11 cellular contexts compared by ENCODE assay signal in genomic region chr1:201496296-201496690, GRCh38. TPM values are rescaled to one million over a fixed set of nuclear protein-coding genes. Genes with fewer than 3 reads are reported as not detected.
DNase-seq lines count a peak whose midpoint lies in the region; ATAC-seq and TF ChIP-seq lines count a peak whose summit lies in the region.
"Had no signal": no experiment of that assay in that cellular context is flagged by ENCODE, and none has a peak within 500 bp of the region (broad histone marks: within the 10 kb centered on the region; RNA-seq: fewer than 3 reads in every experiment).

No MANE protein-coding gene starts in this region.

- no peak for TF ChIP-seq EP300 in suprapubic skin (IDR thresholded peaks at IDR 0.05)

- 30% methylated on average over 8 of the region's 8 CpGs for WGBS in suprapubic skin

- H3K4me1 ChIP-seq in duodenal mucosa (ENCODE audit: control insufficient read depth in 1 of 2, insufficient read depth in 2 of 2, low read length in 2 of 2) (peaks cover 37 to 39% of the 10 kb centered on the region in 2 donors), muscle layer of colon (ENCODE audit: insufficient read depth, low read length) (peaks cover 97% of the 10 kb centered on the region), suprapubic skin (peaks cover 91% of the 10 kb centered on the region)

- ATAC-seq in GM21825 (IDR thresholded peaks at IDR 0.05; ENCODE audit: unreplicated experiment) (no peak), HG02840 (IDR thresholded peaks at IDR 0.05; ENCODE audit: low FRiP score, unreplicated experiment) (no peak)

- H3K27ac ChIP-seq in RWPE1 (peak overlapping the region; percentile 88), duodenal mucosa (ENCODE audit: low read depth, low read length) (peak overlapping the region; percentile 71), muscle layer of colon (ENCODE audit: low read depth, low read length) (peak overlapping the region; percentile 97), suprapubic skin (peak overlapping the region; percentile 81)
- H3K27ac ChIP-seq: SK-N-MC had no signal

- no peak overlapping the region for H3K4me3 ChIP-seq in duodenal mucosa (ENCODE audit: low read depth in 1 of 2, low read length in 2 of 2)
- peak overlapping the region in 1 of 2 donors; percentile 49 for H3K4me3 ChIP-seq in muscle layer of colon (ENCODE audit: low read depth in 1 of 2, low read length in 2 of 2)
- peak overlapping the region; percentile 0 for H3K4me3 ChIP-seq in suprapubic skin
- H3K4me3 ChIP-seq: SK-N-MC had no signal

- CTCF ChIA-PET in RWPE1 (lab: Yijun Ruan, JAX), result interaction anchor here (0.5 to 22.3 kb wide), 6 partner anchors 15 to 295 kb away, joined by 3 to 464 read pairs (median 6); partner anchors contain the start of gene CSRP1

- TF ChIP-seq CTCF in RWPE1 (conservative IDR thresholded peaks at IDR 0.05; ENCODE audit: low read depth) (no peak), suprapubic skin (IDR thresholded peaks at IDR 0.05) (no peak)

- POLR2A ChIA-PET in RWPE1 (lab: Yijun Ruan, JAX; ENCODE audit: low non-redundant PET), result interaction anchor here (0.6 to 1.3 kb wide), 4 partner anchors 9 to 35 kb away, joined by 3 to 6 read pairs (median 4); no protein-coding TSS in a partner anchor

- no peaks in the 10 kb centered on the region for H3K9me3 ChIP-seq in duodenal mucosa (ENCODE audit: control insufficient read depth in 1 of 2, low read length in 2 of 2)
- H3K9me3 ChIP-seq in muscle layer of colon (ENCODE audit: low read length), result no peaks in the 10 kb centered on the region
- H3K9me3 ChIP-seq in suprapubic skin, result no peaks in the 10 kb centered on the region

- H3K9ac ChIP-seq in duodenal mucosa (ENCODE audit: low read depth in 1 of 2, low read length in 2 of 2) (peak overlapping the region in 1 of 2 donors; percentile 2), muscle layer of colon (ENCODE audit: low read length) (peak overlapping the region; percentile 75)

- no peaks in the 10 kb centered on the region for H3K27me3 ChIP-seq in duodenal mucosa (ENCODE audit: control insufficient read depth in 1 of 2, insufficient read depth in 2 of 2, low read length in 2 of 2)
- no peaks in the 10 kb centered on the region for H3K27me3 ChIP-seq in muscle layer of colon (ENCODE audit: control insufficient read depth in 1 of 2, insufficient read depth in 2 of 2, low read length in 2 of 2)
- H3K27me3 ChIP-seq in suprapubic skin, result no peaks in the 10 kb centered on the region

- no peak for TF ChIP-seq POLR2A in suprapubic skin (IDR thresholded peaks at IDR 0.05)

- DNase-seq in RWPE1 (ENCODE audit: low spot score) (no peak), suprapubic skin (ENCODE audit: low spot score in 2 of 2) (no peak), NCI-H524 treated with DMSO at 0.1 percent for 48 hours (lab: John Stamatoyannopoulos, UW) (no peak), HuH-7 (ENCODE audit: low spot score) (no peak)
- DNase-seq: activated CD4-positive, alpha-beta T cell treated with anti-CD3 and anti-CD28 coated beads for 4 hours; effector CD4-positive, alpha-beta T cell had no signal

- H3K36me3 ChIP-seq in duodenal mucosa (ENCODE audit: control insufficient read depth in 1 of 2, insufficient read depth in 2 of 2, low read length in 2 of 2) (peaks cover 10 to 37% of the 10 kb centered on the region in 2 donors), muscle layer of colon (ENCODE audit: insufficient read depth, low read length) (peaks cover 83% of the 10 kb centered on the region), suprapubic skin (peaks cover 5% of the 10 kb centered on the region)

RNA-seq across cellular contexts. Expression of gene CSRP1, which starts 10.6 kb away (rescaled TPM):
- 100 to 1,000 TPM; 379 to 436 (median 414) TPM for total RNA-seq in suprapubic skin

RNA-seq across cellular contexts. Expression of gene PHLDA3, which starts 27.3 kb away (rescaled TPM):
- total RNA-seq in suprapubic skin, result 10 to 100 TPM; 31.5 to 61.1 (median 44.5) TPM

RNA-seq across cellular contexts. Expression of gene NAV1, which starts 42.6 kb away (rescaled TPM):
- 10 to 100 TPM; 17.4 to 36.9 (median 25.5) TPM for total RNA-seq in suprapubic skin
